ENCODE assay signal across 8 cellular contexts in genomic region chr17:74864866-74865395, GRCh38. TPM values are rescaled to one million over a fixed set of nuclear protein-coding genes. Genes with fewer than 3 reads are reported as not detected.
DNase-seq lines count a peak whose midpoint lies in the region; ATAC-seq and TF ChIP-seq lines count a peak whose summit lies in the region.

No MANE protein-coding gene starts in this region.

- ATAC-seq in GM21717 (IDR thresholded peaks at IDR 0.05; ENCODE audit: unreplicated experiment), result no peak

- TF ChIP-seq POLR2A in uterus (IDR thresholded peaks at IDR 0.05), result no peak

- intact Hi-C loops in activated naive CD4-positive, alpha-beta T cell treated with anti-CD3 and anti-CD28 coated beads for 36 hours (cut with micrococcal nuclease), result loop anchor here (1.0 to 2.0 kb wide), 3 partner anchors 22 to 208 kb away; no protein-coding TSS in a partner anchor
- intact Hi-C loops in posterior vena cava (cut with DNase I), result loop anchor here (5.0 kb wide), 3 partner anchors 63 to 123 kb away; no protein-coding TSS in a partner anchor
- intact Hi-C loops in uterus (cut with DNase I; ENCODE audit: low total_unique reads), result loop anchor here (5.0 to 10.0 kb wide), 2 partner anchors 73 to 120 kb away; partner anchors contain the start of gene NHERF1

- DNase-seq in D341Med (ENCODE audit: low spot score) (peak; percentile 90), HS-5 (ENCODE audit: low read depth) (peak; percentile 29), SKM-1 (lab: John Stamatoyannopoulos, UW; ENCODE audit: unreplicated experiment) (peak; percentile 24), glomerular visceral epithelial cell (ENCODE audit: extremely low spot score) (peak; percentile 71), posterior vena cava (ENCODE audit: low spot score) (peak; percentile 93), uterus (peak; percentile 68 to 81)
- peak; percentile 78 for DNase-seq in activated naive CD4-positive, alpha-beta T cell treated with anti-CD3 and anti-CD28 coated beads for 36 hours

- H3K9me3 ChIP-seq in uterus, result no peaks in the 10 kb centered on the region

- CTCF ChIA-PET in activated naive CD4-positive, alpha-beta T cell treated with anti-CD3 and anti-CD28 coated beads for 36 hours (lab: Charles Lee), result interaction anchor here (0.6 to 10.0 kb wide), 23 partner anchors 8 to 207 kb away, joined by 3 to 165 read pairs (median 4); partner anchors contain the start of gene FDXR

- no peak overlapping the region for H3K27ac ChIP-seq in uterus

- H3K4me1 ChIP-seq in uterus, result peaks cover 0 to 10% of the 10 kb centered on the region in 2 donors

- no peak overlapping the region for H3K4me3 Mint-ChIP-seq in activated naive CD4-positive, alpha-beta T cell treated with anti-CD3 and anti-CD28 coated beads for 36 hours

- H3K27me3 ChIP-seq in uterus, result peaks cover 12 to 13% of the 10 kb centered on the region in 2 donors

- H3K4me3 ChIP-seq in uterus, result no peak overlapping the region

- peak; percentile 93 to 95 (median 94) for TF ChIP-seq CTCF in uterus (IDR thresholded peaks at IDR 0.05)

- H3K27ac Mint-ChIP-seq in activated naive CD4-positive, alpha-beta T cell treated with anti-CD3 and anti-CD28 coated beads for 36 hours, result no peak overlapping the region

- no peaks in the 10 kb centered on the region for H3K9me3 Mint-ChIP-seq in activated naive CD4-positive, alpha-beta T cell treated with anti-CD3 and anti-CD28 coated beads for 36 hours

- peaks cover 18% of the 10 kb centered on the region for H3K27me3 Mint-ChIP-seq in activated naive CD4-positive, alpha-beta T cell treated with anti-CD3 and anti-CD28 coated beads for 36 hours (ENCODE audit: low read depth)

- peaks cover 15% of the 10 kb centered on the region for H3K4me1 Mint-ChIP-seq in activated naive CD4-positive, alpha-beta T cell treated with anti-CD3 and anti-CD28 coated beads for 36 hours (ENCODE audit: low read depth)

- no peaks in the 10 kb centered on the region for H3K36me3 ChIP-seq in uterus

- peaks cover 7% of the 10 kb centered on the region for H3K36me3 Mint-ChIP-seq in activated naive CD4-positive, alpha-beta T cell treated with anti-CD3 and anti-CD28 coated beads for 36 hours (ENCODE audit: low read depth)

RNA-seq across cellular contexts. Expression of gene GRIN2C, which starts 5.2 kb away (rescaled TPM):
- total RNA-seq in activated naive CD4-positive, alpha-beta T cell treated with anti-CD3 and anti-CD28 coated beads for 36 hours, result under 1 TPM in 1 of 2 experiments, not detected in 1; 0.07 TPM
- total RNA-seq in posterior vena cava (under 1 TPM; 0.38 to 0.65 TPM), uterus (under 1 TPM in 2 of 4 donors, not detected in 2; 0.55 to 0.90 TPM)

RNA-seq across cellular contexts. Expression of gene FDXR, which starts 7.9 kb away (rescaled TPM):
- 10 to 100 TPM; 61.8 to 67.6 TPM for total RNA-seq in activated naive CD4-positive, alpha-beta T cell treated with anti-CD3 and anti-CD28 coated beads for 36 hours
- total RNA-seq in posterior vena cava (1 to 10 TPM; 3.3 to 6.2 TPM), uterus (10 to 100 TPM in 1 of 4 donors, 1 to 10 TPM in 2, not detected in 1; 5.1 to 13.4 (median 7.2) TPM)

RNA-seq across cellular contexts. Expression of gene FADS6, which starts 28.5 kb away (rescaled TPM):
- not detected for total RNA-seq in activated naive CD4-positive, alpha-beta T cell treated with anti-CD3 and anti-CD28 coated beads for 36 hours
- total RNA-seq in posterior vena cava (not detected), uterus (not detected)

RNA-seq across cellular contexts. Expression of gene USH1G, which starts 58.1 kb away (rescaled TPM):
- total RNA-seq in activated naive CD4-positive, alpha-beta T cell treated with anti-CD3 and anti-CD28 coated beads for 36 hours, result not detected
- total RNA-seq in posterior vena cava, result not detected
- 1 to 10 TPM in 2 of 4 donors, not detected in 2; 1.5 to 6.1 TPM for total RNA-seq in uterus

RNA-seq across cellular contexts. Expression of gene OTOP2, which starts 59.1 kb away (rescaled TPM):
- not detected for total RNA-seq in activated naive CD4-positive, alpha-beta T cell treated with anti-CD3 and anti-CD28 coated beads for 36 hours
- total RNA-seq in posterior vena cava (not detected), uterus (under 1 TPM in 1 of 4 donors, not detected in 3; 0.46 TPM)

Comparison
In these comparisons a context has a peak if more than half of its experiments do, and no peak if none do; other contexts are left out.
1. DNase-seq: peak in every context shown above with its lines; median percentile 93 in posterior vena cava; 90 in D341Med; 78 in activated naive CD4-positive, alpha-beta T cell treated with anti-CD3 and anti-CD28 coated beads for 36 hours; 74 in uterus; 71 in glomerular visceral epithelial cell; 29 in HS-5; 24 in SKM-1.
2. RNA of gene FDXR, which starts 7.9 kb away (total RNA-seq): 61.8 to 67.6 TPM in activated naive CD4-positive, alpha-beta T cell treated with anti-CD3 and anti-CD28 coated beads for 36 hours; 5.1 to 13.4 TPM in uterus and 3.3 to 6.2 TPM in posterior vena cava; every median in the first group is over 4 times any median in the second.